ENCODE assay signal across 8 cellular contexts in genomic region chr1:85707990-85708825, GRCh38. TPM values are rescaled to one million over a fixed set of nuclear protein-coding genes. Genes with fewer than 3 reads are reported as not detected.
A peak's percentile ranks its signal among the peaks of the same experiment; 100 is the strongest.
DNase-seq lines count a peak whose midpoint lies in the region; ATAC-seq, FAIRE-seq and TF ChIP-seq lines count a peak whose summit lies in the region.

Gene ZNHIT6 (minus strand): TSS chr1:85708433. CDS start chr1:85708284, 149 bp downstream.

- in situ Hi-C loops in GM12878 (cut with MboI), result no loop called here

- no peaks in the 10 kb centered on the region for H3K27me3 ChIP-seq in GM12878 (replicated peaks in 1 of 2; ENCODE audit: control insufficient read depth in 2 of 2, insufficient read depth in 2 of 2, low read length in 1 of 2)

- H2AFZ ChIP-seq in GM12878 (ENCODE audit: control insufficient read depth, low read depth, low read length), result peak within 1 kb of the TSS; percentile 90

- H3K4me1 ChIP-seq in GM12878 (ENCODE audit: control insufficient read depth, insufficient read depth, low read length), result no peaks in the 10 kb centered on the region

- peak; percentile 88 for ATAC-seq in GM18511 (IDR thresholded peaks at IDR 0.05; ENCODE audit: unreplicated experiment)
- peak; percentile 86 for ATAC-seq in HG03025 (IDR thresholded peaks at IDR 0.05; ENCODE audit: low FRiP score, unreplicated experiment)
- ATAC-seq in GM12878, result peak; percentile 92

- TF ChIP-seq CTCF in GM12878 (IDR thresholded peaks at IDR 0.05 in 2 of 3, conservative IDR thresholded peaks at IDR 0.05 in 1 of 3; ENCODE audit: control insufficient read depth in 2 of 3, extremely low read depth in 1 of 3, insufficient read depth in 1 of 3, low read depth in 3 of 3, low read length in 3 of 3) (peak; percentile 3 to 46 (median 38); a peak in 3 of 6 replicates), retinal pigment epithelial cell (conservative IDR thresholded peaks at IDR 0.05; ENCODE audit: low read depth, low read length) (peak; percentile 37)

- H4K20me1 ChIP-seq in GM12878 (ENCODE audit: control insufficient read depth, insufficient read depth), result no peaks in the 10 kb centered on the region

- WGBS in GM12878 (ENCODE audit: insufficient coverage, insufficient replicate concordance, low lambda C conversion rate, missing lambda C conversion rate), result under 1% methylated on average over 35 of the region's 35 CpGs

- no TSS peak for BruUV-seq in GM12878 (replicated peaks; lab: Mats Ljungman, UMichigan)

- peak within 1 kb of the TSS; percentile 55 for H3K9ac ChIP-seq in GM12878 (ENCODE audit: control insufficient read depth, insufficient read depth, low read length)

- H3K4me2 ChIP-seq in GM12878 (ENCODE audit: control insufficient read depth, insufficient read depth), result peak within 1 kb of the TSS; percentile 56

- FAIRE-seq in GM12878 (lab: Jason Lieb, UNC), result peak; percentile 97

- SMC1A ChIA-PET in GM12878 (lab: Charles Lee; ENCODE audit: uncharacterized antibody, unreplicated experiment), result interaction anchor here (0.7 to 1.3 kb wide), 6 partner anchors 8 to 50 kb away, joined by 3 read pairs; no protein-coding TSS in a partner anchor

- POLR2A ChIA-PET in GM12878 (lab: Charles Lee), result no interaction called here

- RAD21 ChIA-PET in GM12878 (lab: Charles Lee; ENCODE audit: unreplicated experiment), result no interaction called here

- H3K4me3 ChIP-seq in GM12878 (peak within 1 kb of the TSS; percentile 89), retinal pigment epithelial cell (ENCODE audit: low read length) (peak within 1 kb of the TSS; percentile 81)

- TF ChIP-seq POLR2A in GM12878 (IDR thresholded peaks at IDR 0.05; ENCODE audit: low read depth, low read length), result peak; percentile 84

- no peaks in the 10 kb centered on the region; the same call in 2 of the 3 replicates for H3K9me3 ChIP-seq in GM12878 (replicated peaks; ENCODE audit: control insufficient read depth, insufficient read depth, low read length)

- TF ChIP-seq RAD21 in GM12878 (IDR thresholded peaks at IDR 0.05; ENCODE audit: insufficient read depth, low read depth, low read length), result 0 out of 2 replicates have a peak, but pooled peaks have one; percentile 18

- intact Hi-C loops in GM12878 (cut with micrococcal nuclease; ENCODE audit: unreplicated experiment), result loop anchor here (5.0 kb wide), 1 partner anchor 309 kb away; no protein-coding TSS in a partner anchor

- H3K27ac ChIP-seq in GM12878 (ENCODE audit: control insufficient read depth, insufficient read depth), result peak within 1 kb of the TSS; percentile 69

- 0 out of 4 replicates have a peak, but pooled peaks cover 0 to 4% of the 10 kb centered on the region in 2 experiments for H3K36me3 ChIP-seq in GM12878 (ENCODE audit: control insufficient read depth in 2 of 2, insufficient read depth in 2 of 2, low read length in 1 of 2)

- peaks cover 45% of the 10 kb centered on the region for H3K79me2 ChIP-seq in GM12878 (ENCODE audit: control insufficient read depth, insufficient read depth, low read length)

- CTCF ChIA-PET in GM12878 (lab: Yijun Ruan, JAX), result interaction anchor here (0.6 to 1.4 kb wide), 5 partner anchors 8 to 310 kb away, joined by 3 to 4 read pairs (median 3); no protein-coding TSS in a partner anchor

- DNase-seq in 8988T (peak; percentile 17), NCI-H2029 treated with DMSO at 0.1 percent for 48 hours (lab: John Stamatoyannopoulos, UW) (peak; percentile 74), T-helper 9 cell (peak; percentile 74), GM12878 (ENCODE audit: low read depth, low spot score) (peak; percentile 82), hypothalamus (lab: John Stamatoyannopoulos, UW) (peak; percentile 21 to 92 (median 78)), retinal pigment epithelial cell (ENCODE audit: low read depth) (peak; percentile 93)

- no peak; a peak in 1 of 4 replicates for TF ChIP-seq EP300 in GM12878 (IDR thresholded peaks at IDR 0.05; ENCODE audit: borderline replicate concordance in 1 of 2, control insufficient read depth in 1 of 2, low read depth in 2 of 2, low read length in 2 of 2)

TF ChIP-seq in GM12878, 131 proteins besides CTCF, POLR2A, EP300 and RAD21 (continues in another document):
- TF ChIP-seq FOS (IDR thresholded peaks at IDR 0.05; ENCODE audit: borderline replicate concordance, extremely low read depth, insufficient read length) (no peak), NRF1 (conservative IDR thresholded peaks at IDR 0.05; ENCODE audit: low read depth, low read length) (no peak), KLF5 (IDR thresholded peaks at IDR 0.05; ENCODE audit: partially characterized antibody) (no peak), GATAD2B (conservative IDR thresholded peaks at IDR 0.05; ENCODE audit: low read depth) (peak; percentile 74; the same call in 1 of the 2 replicates), SUZ12 (IDR thresholded peaks at IDR 0.05; ENCODE audit: unreplicated experiment) (no peak), ZBTB40 (IDR thresholded peaks at IDR 0.05; ENCODE audit: borderline replicate concordance) (0 out of 2 replicates have a peak, but pooled peaks have one; percentile 13), PBX3 (IDR thresholded peaks at IDR 0.05; ENCODE audit: insufficient replicate concordance, low read depth, low read length) (no peak), ZNF622 (IDR thresholded peaks at IDR 0.05) (no peak), SPI1 (IDR thresholded peaks at IDR 0.05; ENCODE audit: borderline replicate concordance, insufficient read depth, low read depth, low read length) (no peak), RCOR1 (conservative IDR thresholded peaks at IDR 0.05; ENCODE audit: low read depth, low read length) (no peak), TAF1 (IDR thresholded peaks at IDR 0.05; ENCODE audit: borderline replicate concordance, low read depth, low read length) (peak; percentile 81; the same call in 1 of the 2 replicates), ESRRA (IDR thresholded peaks at IDR 0.05; ENCODE audit: low read length) (no peak), NFXL1 (IDR thresholded peaks at IDR 0.05; ENCODE audit: borderline replicate concordance) (no peak), RBBP5 (conservative IDR thresholded peaks at IDR 0.05) (no peak), RFX5 (IDR thresholded peaks at IDR 0.05; ENCODE audit: low read depth, low read length) (no peak)

RNA-seq across cellular contexts. Expression of gene ZNHIT6, which starts in this region (rescaled TPM):
- 37.9 and 39.5 TPM in 2 replicates for total RNA-seq in GM12878 (2013; cell fraction: nucleolus; rRNA removed)
- total RNA-seq in GM12878 (2014; rRNA removed) (12.8 and 16.1 TPM in 2 replicates), GM12878 (2014; rRNA removed; fragmentation: Illumina TruSeq; extraction: Trizol) (23.0 and 23.1 TPM in 2 replicates), GM12878 (2021) (16.0 and 17.4 TPM in 2 replicates)
- polyA plus RNA-seq in GM12878 (2011; ENCODE audit: low read depth), result 11.3 TPM
- polyA plus RNA-seq in GM12878 (2011; rRNA removed) (15.5 and 20.6 TPM in 2 replicates), GM12878 (2014; fragmentation: Illumina TruSeq; extraction: Trizol) (32.0 and 38.2 TPM in 2 replicates), GM12878 (2014; fragmentation: Nextera tagmentation; extraction: Ambion mirVana) (10 to 100 TPM; 14.3 to 20.2 TPM), GM12878 (2014; rRNA removed) (15.2 and 16.8 TPM in 2 replicates), GM12878 (2016; fragmentation: Nextera tagmentation; extraction: Ambion mirVana) (10 to 100 TPM; 24.2 to 25.0 TPM)
- polyA plus RNA-seq in GM12878 (2011; cell fraction: cytosol; rRNA removed), result 6.7 and 7.6 TPM in 2 replicates
- 13.3 and 15.5 TPM in 2 replicates for polyA plus RNA-seq in GM12878 (2011; cell fraction: nucleus; rRNA removed)
- 15.3 and 17.1 TPM in 2 replicates for polyA plus RNA-seq in GM12878 (2012)
- 7.9 and 9.7 TPM in 2 replicates for polyA minus RNA-seq in GM12878 (2011; rRNA and poly(A)+ RNA removed)
- polyA minus RNA-seq in GM12878 (2011; cell fraction: cytosol; rRNA and poly(A)+ RNA removed), result 2.8 and 3.8 TPM in 2 replicates
- 7.4 and 17.0 TPM in 2 replicates for polyA minus RNA-seq in GM12878 (2011; cell fraction: nucleus; rRNA and poly(A)+ RNA removed)

Comparison
In these comparisons a context has a peak if more than half of its experiments do, and no peak if none do; other contexts are left out.
1. Peak in every context shown above with its lines: DNase-seq, ATAC-seq, H3K4me3 ChIP-seq and H3K27ac ChIP-seq.
2. DNase-seq: peak in every context shown above with its lines; median percentile 93 in retinal pigment epithelial cell; 82 in GM12878; 78 in hypothalamus; 74 in NCI-H2029 treated with DMSO at 0.1 percent for 48 hours; 74 in T-helper 9 cell; 17 in 8988T.